37 cellular contexts compared by ENCODE assay signal in the genomic region with DNA sequence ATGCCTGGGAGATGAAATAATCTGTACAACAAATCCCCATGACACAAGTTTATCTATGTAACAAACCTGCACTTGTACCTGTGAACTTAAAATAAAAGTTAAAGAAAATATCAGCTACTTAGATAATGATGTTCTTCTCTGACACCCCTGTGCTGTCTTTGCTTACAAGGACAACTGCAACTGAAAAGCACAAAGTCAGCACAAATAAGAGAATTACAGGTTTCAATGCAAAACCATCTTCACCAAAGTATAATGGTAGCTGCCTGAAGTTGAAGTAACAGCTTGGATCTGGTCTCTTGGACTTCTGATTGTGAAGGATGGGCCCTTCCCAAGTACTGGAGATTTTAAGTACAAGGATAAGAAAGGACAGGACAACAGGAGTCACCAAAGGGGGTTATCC. TPM values are rescaled to one million over a fixed set of nuclear protein-coding genes. Genes with fewer than 3 reads are reported as not detected.
"Had no signal": no experiment of that assay in that cellular context is flagged by ENCODE, and none has a peak within 500 bp of the region (broad histone marks: within the 10 kb centered on the region; RNA-seq: fewer than 3 reads in every experiment).

No MANE protein-coding gene starts in this region.

- H3K4me1 ChIP-seq: SJCRH30 had no signal

- H3K27ac Mint-ChIP-seq: T-cell had no signal

- H3K4me3 Mint-ChIP-seq: T-cell had no signal

- H3K4me1 Mint-ChIP-seq: T-cell had no signal

- H3K4me2 ChIP-seq: PC-9 had no signal

- ATAC-seq: Panc1, Right ventricle myocardium inferior, SK-N-SH treated with all-trans-retinoic acid at 6 μM for 48 hours, T-cell had no signal

- H3K36me3 ChIP-seq: MG63, SJCRH30 had no signal

- H3K27ac ChIP-seq: PC-9, RWPE1, SJCRH30, SK-N-MC had no signal

- H3K9me3 ChIP-seq: MG63 had no signal

- H3K36me3 Mint-ChIP-seq: T-cell had no signal

- H3K4me3 ChIP-seq: MG63, PC-9, SJCRH30, SK-N-MC had no signal

- DNase-seq: Kasumi-1, MG63, NCI-H1048, NCI-H1092 treated with DMSO at 0.1 percent for 48 hours, NCI-H1105 treated with DMSO at 0.1 percent for 48 hours, NCI-H1417, NCI-H1436, NCI-H146, NCI-H1694, NCI-H187, NCI-H1930, NCI-H2029 treated with DMSO at 0.1 percent for 48 hours, NCI-H2081 treated with DMSO at 0.1 percent for 48 hours, NCI-H2107, NCI-H2171, NCI-H226, NCI-H446 treated with DMSO at 0.1 percent for 48 hours, NCI-H510A, NCI-H524, NCI-H526, NCI-H69, NCI-H748 treated with DMSO at 0.1 percent for 48 hours, NCI-H82, PC-9, SHP77, SIG-M5, SJCRH30, T-cell had no signal

- FAIRE-seq: RCC 7860 had no signal

- H3K9me3 Mint-ChIP-seq: T-cell had no signal

- H2AFZ ChIP-seq: PC-9 had no signal

- H3K27me3 ChIP-seq: SJCRH30 had no signal

RNA-seq across cellular contexts. Expression of a gene that starts 45.6 kb away (rescaled TPM):
- total RNA-seq: OCI-LY7, PC-9, RPMI7951, SK-MEL-5 had no signal
